ENCODE assay signal across 25 cellular contexts in genomic region chr7:151934584-151934983, GRCh38. TPM values are rescaled to one million over a fixed set of nuclear protein-coding genes. Genes with fewer than 3 reads are reported as not detected.
DNase-seq lines count a peak whose midpoint lies in the region; ATAC-seq and TF ChIP-seq lines count a peak whose summit lies in the region.
"Had no signal": no experiment of that assay in that cellular context is flagged by ENCODE, and none has a peak within 500 bp of the region (broad histone marks: within the 10 kb centered on the region; RNA-seq: fewer than 3 reads in every experiment).

No MANE protein-coding gene starts in this region.

- H3K4me1 ChIP-seq in Peyer's patch (peaks cover 0 to 15% (median 4%) of the 10 kb centered on the region in 4 donors), heart right ventricle (peaks cover 0 to 45% (median 0%) of the 10 kb centered on the region in 9 donors)

- WGBS in heart right ventricle, 2 donors = 69 to 77% methylated on average over 10 of the region's 10 CpGs

- H3K4me3 ChIP-seq in Peyer's patch = no peak overlapping the region
- H3K4me3 ChIP-seq in heart right ventricle = no peak overlapping the region
- H3K4me3 ChIP-seq: lower lobe of right lung, spleen, stomach, tibial nerve had no signal

- TF ChIP-seq POLR2A in Peyer's patch (IDR thresholded peaks at IDR 0.05) = no peak

- no peaks in the 10 kb centered on the region for H3K36me3 Mint-ChIP-seq in activated CD8-positive, alpha-beta T cell treated with anti-CD3 and anti-CD28 coated beads, Interleukin-2, amount 10 ng/mL, durations not matched to agents 7 days and 5 days (ENCODE audit: low read depth)
- H3K36me3 Mint-ChIP-seq in activated CD8-positive, alpha-beta T cell treated with anti-CD3 and anti-CD28 coated beads for 36 hours (ENCODE audit: low read depth) = no peaks in the 10 kb centered on the region
- H3K36me3 Mint-ChIP-seq in immature natural killer cell (peaks cover 0 to 4% (median 0%) of the 10 kb centered on the region in 3 donors), type B pancreatic cell (no peaks in the 10 kb centered on the region)

- no peak for ATAC-seq in activated CD8-positive, alpha-beta T cell treated with anti-CD3 and anti-CD28 coated beads, Interleukin-2, amount 10 ng/mL, durations not matched to agents 7 days and 5 days
- ATAC-seq in activated CD8-positive, alpha-beta T cell treated with anti-CD3 and anti-CD28 coated beads for 36 hours = no peak
- no peak for ATAC-seq in heart right ventricle
- ATAC-seq in HG02642 (IDR thresholded peaks at IDR 0.05; ENCODE audit: poor library complexity, unreplicated experiment) = no peak
- ATAC-seq: lower lobe of right lung, Right ventricle myocardium inferior had no signal

- POLR2A ChIA-PET in activated CD8-positive, alpha-beta T cell treated with anti-CD3 and anti-CD28 coated beads, Interleukin-2, amount 10 ng/mL, durations not matched to agents 7 days and 5 days (lab: Charles Lee) = no interaction called here
- POLR2A ChIA-PET in activated CD8-positive, alpha-beta T cell treated with anti-CD3 and anti-CD28 coated beads for 36 hours (lab: Charles Lee) = no interaction called here

- H3K36me3 ChIP-seq in Peyer's patch (no peaks in the 10 kb centered on the region), heart right ventricle (no peaks in the 10 kb centered on the region)
- H3K36me3 ChIP-seq: lower lobe of right lung, spleen, stomach, tibial nerve had no signal

- peaks cover 2% of the 10 kb centered on the region for H3K27me3 Mint-ChIP-seq in activated CD8-positive, alpha-beta T cell treated with anti-CD3 and anti-CD28 coated beads, Interleukin-2, amount 10 ng/mL, durations not matched to agents 7 days and 5 days (ENCODE audit: low read depth)
- H3K27me3 Mint-ChIP-seq in activated CD8-positive, alpha-beta T cell treated with anti-CD3 and anti-CD28 coated beads for 36 hours = peaks cover 1% of the 10 kb centered on the region
- H3K27me3 Mint-ChIP-seq in immature natural killer cell (ENCODE audit: low read depth in 3 of 3) (peaks cover 0 to 9% (median 2%) of the 10 kb centered on the region in 3 donors), type B pancreatic cell (peaks cover 9% of the 10 kb centered on the region)

- no peaks in the 10 kb centered on the region for H3K27me3 ChIP-seq in Peyer's patch
- peaks cover 0 to 14% (median 0%) of the 10 kb centered on the region in 7 donors for H3K27me3 ChIP-seq in heart right ventricle
- H3K27me3 ChIP-seq: spleen, stomach, tibial nerve had no signal

- intact Hi-C loops in activated CD8-positive, alpha-beta T cell treated with anti-CD3 and anti-CD28 coated beads for 36 hours (cut with micrococcal nuclease) = no loop called here
- intact Hi-C loops in heart right ventricle (cut with DNase I) = loop anchor here in 5 of 10 donors (5.0 kb wide), 2 partner anchors 57 to 152 kb away; partner anchors contain the start of gene PRKAG2 (in 2 of the 5)

- no peaks in the 10 kb centered on the region for H3K9me3 ChIP-seq in Peyer's patch
- no peaks in the 10 kb centered on the region for H3K9me3 ChIP-seq in heart right ventricle
- H3K9me3 ChIP-seq: lower lobe of right lung, spleen, stomach, tibial nerve had no signal

- H3K4me1 Mint-ChIP-seq in activated CD8-positive, alpha-beta T cell treated with anti-CD3 and anti-CD28 coated beads, Interleukin-2, amount 10 ng/mL, durations not matched to agents 7 days and 5 days (ENCODE audit: low read depth) = peaks cover 25% of the 10 kb centered on the region
- peaks cover 22% of the 10 kb centered on the region for H3K4me1 Mint-ChIP-seq in activated CD8-positive, alpha-beta T cell treated with anti-CD3 and anti-CD28 coated beads for 36 hours (ENCODE audit: low read depth)
- peaks cover 24 to 26% of the 10 kb centered on the region in 2 donors for H3K4me1 Mint-ChIP-seq in immature natural killer cell
- H3K4me1 Mint-ChIP-seq in type B pancreatic cell (ENCODE audit: unreplicated experiment) = peaks cover 9% of the 10 kb centered on the region

- no peak overlapping the region for H3K4me3 Mint-ChIP-seq in activated CD8-positive, alpha-beta T cell treated with anti-CD3 and anti-CD28 coated beads, Interleukin-2, amount 10 ng/mL, durations not matched to agents 7 days and 5 days
- H3K4me3 Mint-ChIP-seq in activated CD8-positive, alpha-beta T cell treated with anti-CD3 and anti-CD28 coated beads for 36 hours = no peak overlapping the region
- peak overlapping the region in 2 of 5 donors; percentile 36 to 39 for H3K4me3 Mint-ChIP-seq in immature natural killer cell
- no peak overlapping the region for H3K4me3 Mint-ChIP-seq in type B pancreatic cell

- H3K9me3 Mint-ChIP-seq in activated CD8-positive, alpha-beta T cell treated with anti-CD3 and anti-CD28 coated beads, Interleukin-2, amount 10 ng/mL, durations not matched to agents 7 days and 5 days (ENCODE audit: insufficient read depth) = no peaks in the 10 kb centered on the region
- no peaks in the 10 kb centered on the region for H3K9me3 Mint-ChIP-seq in activated CD8-positive, alpha-beta T cell treated with anti-CD3 and anti-CD28 coated beads for 36 hours
- no peaks in the 10 kb centered on the region for H3K9me3 Mint-ChIP-seq in immature natural killer cell
- peaks cover 6% of the 10 kb centered on the region for H3K9me3 Mint-ChIP-seq in type B pancreatic cell

- no peak for DNase-seq in activated CD8-positive, alpha-beta T cell treated with anti-CD3 and anti-CD28 coated beads, Interleukin-2, amount 10 ng/mL, durations not matched to agents 7 days and 5 days
- DNase-seq in activated CD8-positive, alpha-beta T cell treated with anti-CD3 and anti-CD28 coated beads for 36 hours = no peak
- DNase-seq in Peyer's patch (peak in 2 of 3 donors; percentile 50 to 61), immature natural killer cell (no peak), type B pancreatic cell (ENCODE audit: extremely low spot score, unreplicated experiment) (peak; percentile 32), heart right ventricle (no peak)
- DNase-seq in stimulated activated CD4-positive, alpha-beta T cell treated with anti-CD3 and anti-CD28 coated beads, Interleukin-15, amount 100 ng/mL, for 24 hours = no peak
- DNase-seq: activated CD4-positive, alpha-beta T cell treated with anti-CD3 and anti-CD28 coated beads for 1 hour; activated naive CD4-positive, alpha-beta T cell treated with anti-CD3 and anti-CD28 coated beads, Interleukin-2, amount 50 U/mL, for 16 hours; EL; erythroblast; foreskin melanocyte; H7; hypothalamus; KBM-7; lower lobe of right lung; NCI-H2171 treated with DMSO at 0.1 percent for 48 hours; spleen; stomach had no signal

- no peak for TF ChIP-seq CTCF in activated CD8-positive, alpha-beta T cell treated with anti-CD3 and anti-CD28 coated beads for 36 hours (IDR thresholded peaks at IDR 0.05)
- TF ChIP-seq CTCF in Peyer's patch (IDR thresholded peaks at IDR 0.05) (no peak), type B pancreatic cell (conservative IDR thresholded peaks at IDR 0.05) (no peak), heart right ventricle (IDR thresholded peaks at IDR 0.05) (no peak)

- no peak overlapping the region for H3K27ac ChIP-seq in Peyer's patch
- peak overlapping the region in 1 of 10 donors; percentile 7 for H3K27ac ChIP-seq in heart right ventricle
- H3K27ac ChIP-seq: lower lobe of right lung, stomach, tibial nerve had no signal

- peak overlapping the region; percentile 0 for H3K27ac Mint-ChIP-seq in activated CD8-positive, alpha-beta T cell treated with anti-CD3 and anti-CD28 coated beads, Interleukin-2, amount 10 ng/mL, durations not matched to agents 7 days and 5 days
- H3K27ac Mint-ChIP-seq in activated CD8-positive, alpha-beta T cell treated with anti-CD3 and anti-CD28 coated beads for 36 hours = no peak overlapping the region
- H3K27ac Mint-ChIP-seq in immature natural killer cell = peak overlapping the region in 5 of 6 donors; percentile 12 to 96 (median 42)
- no peak overlapping the region for H3K27ac Mint-ChIP-seq in type B pancreatic cell

- CTCF ChIA-PET in activated CD8-positive, alpha-beta T cell treated with anti-CD3 and anti-CD28 coated beads, Interleukin-2, amount 10 ng/mL, durations not matched to agents 7 days and 5 days (lab: Charles Lee) = interaction anchor here (1.9 to 3.0 kb wide), 2 partner anchors 152 to 303 kb away, joined by 6 to 22 read pairs; no protein-coding TSS in a partner anchor
- CTCF ChIA-PET in activated CD8-positive, alpha-beta T cell treated with anti-CD3 and anti-CD28 coated beads for 36 hours (lab: Charles Lee) = interaction anchor here (0.7 to 1.3 kb wide), 3 partner anchors 9 to 270 kb away, joined by 3 read pairs; no protein-coding TSS in a partner anchor

RNA-seq across cellular contexts. Expression of gene GALNTL5, which starts 21.7 kb away (rescaled TPM):
- not detected for total RNA-seq in activated CD8-positive, alpha-beta T cell treated with anti-CD3 and anti-CD28 coated beads, Interleukin-2, amount 10 ng/mL, durations not matched to agents 7 days and 5 days
- total RNA-seq in activated CD8-positive, alpha-beta T cell treated with anti-CD3 and anti-CD28 coated beads for 36 hours = not detected
- total RNA-seq in Peyer's patch (not detected), type B pancreatic cell (ENCODE audit: low replicate concordance) (not detected in 2 replicates), heart right ventricle (under 1 TPM in 1 of 10 donors, not detected in 9; 0.17 TPM)
- polyA plus RNA-seq in immature natural killer cell (not detected), heart right ventricle (not detected)
- total RNA-seq: A673, H7, lower lobe of right lung, omental fat pad, Right ventricle myocardium inferior, spleen, stomach, tibial nerve had no signal
- polyA plus RNA-seq: BJ, spleen, stomach had no signal

RNA-seq across cellular contexts. Expression of gene PRKAG2, which starts 57.7 kb away (rescaled TPM):
- 10 to 100 TPM; 23.6 to 28.3 TPM for total RNA-seq in activated CD8-positive, alpha-beta T cell treated with anti-CD3 and anti-CD28 coated beads, Interleukin-2, amount 10 ng/mL, durations not matched to agents 7 days and 5 days
- total RNA-seq in activated CD8-positive, alpha-beta T cell treated with anti-CD3 and anti-CD28 coated beads for 36 hours = 10 to 100 TPM; 17.0 to 19.2 TPM
- 10 to 100 TPM; 38.8 to 94.4 (median 73.2) TPM for total RNA-seq in Peyer's patch
- 10 to 100 TPM; 14.7 to 22.5 (median 19.1) TPM for polyA plus RNA-seq in immature natural killer cell
- total RNA-seq in type B pancreatic cell (ENCODE audit: low replicate concordance) = 17.9 and 23.9 TPM in 2 replicates
- 100 to 1,000 TPM; 101 to 156 (median 121) TPM for total RNA-seq in heart right ventricle
- polyA plus RNA-seq in heart right ventricle = 10 to 100 TPM; 52.4 to 68.0 TPM

Comparison
In these comparisons a context has a peak if more than half of its experiments do, and no peak if none do; other contexts are left out.
1. H3K27ac Mint-ChIP-seq: peak in activated CD8-positive, alpha-beta T cell treated with anti-CD3 and anti-CD28 coated beads, Interleukin-2, amount 10 ng/mL, durations not matched to agents 7 days and 5 days (single experiment) and immature natural killer cell (5 of 6); none in activated CD8-positive, alpha-beta T cell treated with anti-CD3 and anti-CD28 coated beads for 36 hours (single experiment) and type B pancreatic cell (single experiment).
2. DNase-seq: peak in Peyer's patch (2 of 3) and type B pancreatic cell (single experiment); none in activated CD8-positive, alpha-beta T cell treated with anti-CD3 and anti-CD28 coated beads, Interleukin-2, amount 10 ng/mL, durations not matched to agents 7 days and 5 days (single experiment), activated CD8-positive, alpha-beta T cell treated with anti-CD3 and anti-CD28 coated beads for 36 hours (single experiment), immature natural killer cell (0 of 3), heart right ventricle (0 of 2) and stimulated activated CD4-positive, alpha-beta T cell treated with anti-CD3 and anti-CD28 coated beads, Interleukin-15, amount 100 ng/mL, for 24 hours (single experiment).